ENCODE assay signal across 18 cellular contexts in genomic region chr17:66025551-66025950, GRCh38.
A peak's percentile ranks its signal among the peaks of the same experiment; 100 is the strongest.
DNase-seq lines count a peak whose midpoint lies in the region; ATAC-seq and TF ChIP-seq lines count a peak whose summit lies in the region.
"Had no signal": no experiment of that assay in that cellular context is flagged by ENCODE, and none has a peak within 500 bp of the region (broad histone marks: within the 10 kb centered on the region; RNA-seq: fewer than 3 reads in every experiment).

No MANE protein-coding gene starts in this region.

- no peaks in the 10 kb centered on the region for H3K4me1 ChIP-seq in IMR-90 (ENCODE audit: control insufficient read depth, insufficient read depth, low read length)

- H3K4me3 ChIP-seq in IMR-90 (ENCODE audit: insufficient read depth, low read depth, low read length) (no peak overlapping the region), fibroblast of the aortic adventitia (ENCODE audit: low read depth, low read length) (no peak overlapping the region)
- H3K4me3 ChIP-seq: GM12878, PC-9 had no signal

- no peak overlapping the region for H3K9ac ChIP-seq in IMR-90 (ENCODE audit: low read depth, low read length)

- H2AK9ac ChIP-seq in IMR-90 (replicated peaks; ENCODE audit: low read depth, low read length, poor library complexity): no peak overlapping the region

- no peaks in the 10 kb centered on the region for H3K9me1 ChIP-seq in IMR-90 (ENCODE audit: insufficient read depth, low read length)

- no peak overlapping the region for H2AK5ac ChIP-seq in IMR-90 (ENCODE audit: low read depth, low read length)

- H3K56ac ChIP-seq in IMR-90 (ENCODE audit: extremely low read depth, insufficient read depth, low read length): no peak overlapping the region

- no peak overlapping the region for H3K23ac ChIP-seq in IMR-90 (ENCODE audit: low read depth, low read length)

- no peak overlapping the region for H2AFZ ChIP-seq in IMR-90 (replicated peaks; ENCODE audit: low read length, poor library complexity)
- H2AFZ ChIP-seq: PC-9 had no signal

- H2BK15ac ChIP-seq in IMR-90 (ENCODE audit: low read depth, low read length): no peak overlapping the region

- no peaks in the 10 kb centered on the region for H3K36me3 ChIP-seq in IMR-90 (ENCODE audit: control insufficient read depth, insufficient read depth, low read length)

- no peak for ATAC-seq in IMR-90 (ENCODE audit: low read depth)
- ATAC-seq in HG03159 (IDR thresholded peaks at IDR 0.05; ENCODE audit: unreplicated experiment): no peak
- ATAC-seq: GM12878, HepG2 had no signal

- no peak overlapping the region for H4K5ac ChIP-seq in IMR-90 (ENCODE audit: low read depth, low read length)

- no peak overlapping the region for H2BK5ac ChIP-seq in IMR-90 (ENCODE audit: low read depth, low read length, poor library complexity, severe bottlenecking)

- no peak overlapping the region for H3K4me2 ChIP-seq in IMR-90 (ENCODE audit: low read depth, low read length)
- H3K4me2 ChIP-seq: PC-9 had no signal

- H3K27me3 ChIP-seq in IMR-90 (ENCODE audit: control insufficient read depth, insufficient read depth, low read length): no peaks in the 10 kb centered on the region

- TF ChIP-seq CTCF in IMR-90 (conservative IDR thresholded peaks at IDR 0.05; ENCODE audit: low read depth, low read length) (no peak), fibroblast of the aortic adventitia (IDR thresholded peaks at IDR 0.05; ENCODE audit: insufficient read depth, low read length) (no peak)

- H3K18ac ChIP-seq in IMR-90 (ENCODE audit: low read depth, low read length): no peak overlapping the region

- in situ Hi-C loops in IMR-90 (cut with MboI; ENCODE audit: low sequenced_read_pairs): no loop called here

- DNase-seq in IMR-90: peak; percentile 27
- DNase-seq in brain pericyte (ENCODE audit: low read depth, low spot score): peak; percentile 58
- DNase-seq in fibroblast of the aortic adventitia (ENCODE audit: low read depth): peak; percentile 29
- DNase-seq in stromal cell of bone marrow (ENCODE audit: low read depth): peak; percentile 17
- DNase-seq in MV-4-11 (lab: John Stamatoyannopoulos, UW): no peak
- no peak for DNase-seq in activated naive CD4-positive, alpha-beta T cell (lab: John Stamatoyannopoulos, UW)
- DNase-seq: GF-D8, GOT3, KG1, NCI-H1436, NCI-H1930, NCI-H345, NCI-H524 treated with DMSO at 0.1 percent for 48 hours, PC-9 had no signal

- no peak for TF ChIP-seq POLR2A in IMR-90 (IDR thresholded peaks at IDR 0.05; ENCODE audit: low read depth, low read length)

- no peak overlapping the region for H3K14ac ChIP-seq in IMR-90 (replicated peaks; ENCODE audit: low read depth, low read length)

- H4K91ac ChIP-seq in IMR-90 (ENCODE audit: insufficient read depth, low read depth, low read length): no peak overlapping the region

- H2BK120ac ChIP-seq in IMR-90 (ENCODE audit: low read depth, low read length): no peak overlapping the region

- BruUV-seq in IMR-90 (replicated peaks; lab: Mats Ljungman, UMichigan): no TSS peak

- H3K27ac ChIP-seq in IMR-90 (ENCODE audit: insufficient read depth, low read length): no peak overlapping the region
- H3K27ac ChIP-seq: PC-9, RWPE1 had no signal

- no peaks in the 10 kb centered on the region for H3K9me3 ChIP-seq in IMR-90 (ENCODE audit: control insufficient read depth, insufficient read depth, low read length)

- CTCF ChIA-PET in IMR-90 (lab: Yijun Ruan, JAX): interaction anchor here (1.0 kb wide), 1 partner anchor 18 kb away, joined by 3 read pairs; no protein-coding TSS in a partner anchor

- no peak overlapping the region for H4K8ac ChIP-seq in IMR-90 (ENCODE audit: low read depth in 2 of 2, low read length in 2 of 2)

- H3K79me1 ChIP-seq in IMR-90 (ENCODE audit: low read depth in 1 of 2, low read length in 2 of 2): no peaks in the 10 kb centered on the region

- no peak for TF ChIP-seq RAD21 in IMR-90 (IDR thresholded peaks at IDR 0.05; ENCODE audit: low read length)

- no peak overlapping the region for H3K4ac ChIP-seq in IMR-90 (ENCODE audit: low read depth, low read length)

- POLR2A ChIA-PET in IMR-90 (lab: Charles Lee; ENCODE audit: unreplicated experiment): no interaction called here

- H4K20me1 ChIP-seq in IMR-90 (ENCODE audit: insufficient read depth, low read length): no peaks in the 10 kb centered on the region

- dilution Hi-C loops in IMR-90 (cut with HindIII; ENCODE audit: low sequenced_read_pairs, unreplicated experiment): no loop called here

- H2BK20ac ChIP-seq in IMR-90 (ENCODE audit: low read depth, low read length): no peak overlapping the region

- intact Hi-C loops in IMR-90 (cut with micrococcal nuclease): no loop called here

TF ChIP-seq in IMR-90, 13 proteins besides CTCF, POLR2A, EP300 and RAD21:
- TF ChIP-seq NFE2L2 (IDR thresholded peaks at IDR 0.05; ENCODE audit: low read depth, low read length): no peak
- TF ChIP-seq USF2 (IDR thresholded peaks at IDR 0.05; ENCODE audit: low read depth, low read length): no peak
- no peak for TF ChIP-seq SMC3 (IDR thresholded peaks at IDR 0.05; ENCODE audit: low read depth, low read length)
- TF ChIP-seq MAZ (IDR thresholded peaks at IDR 0.05; ENCODE audit: borderline replicate concordance, low read depth, low read length): no peak
- no peak for TF ChIP-seq BHLHE40 (IDR thresholded peaks at IDR 0.05; ENCODE audit: low read depth, low read length)
- no peak for TF ChIP-seq RCOR1 (IDR thresholded peaks at IDR 0.05; ENCODE audit: insufficient replicate concordance, low read length)
- TF ChIP-seq MAFK (IDR thresholded peaks at IDR 0.05; ENCODE audit: low read depth, low read length): no peak
- no peak for TF ChIP-seq MXI1 (IDR thresholded peaks at IDR 0.05; ENCODE audit: borderline replicate concordance, low read depth, low read length)

Comparison
In these comparisons a context has a peak if more than half of its experiments do, and no peak if none do; other contexts are left out.
1. DNase-seq: peak in IMR-90 (single experiment), brain pericyte (single experiment), fibroblast of the aortic adventitia (single experiment) and stromal cell of bone marrow (single experiment); none in MV-4-11 (single experiment) and activated naive CD4-positive, alpha-beta T cell (0 of 4).